28 cellular contexts compared by ENCODE assay signal in the genomic region with DNA sequence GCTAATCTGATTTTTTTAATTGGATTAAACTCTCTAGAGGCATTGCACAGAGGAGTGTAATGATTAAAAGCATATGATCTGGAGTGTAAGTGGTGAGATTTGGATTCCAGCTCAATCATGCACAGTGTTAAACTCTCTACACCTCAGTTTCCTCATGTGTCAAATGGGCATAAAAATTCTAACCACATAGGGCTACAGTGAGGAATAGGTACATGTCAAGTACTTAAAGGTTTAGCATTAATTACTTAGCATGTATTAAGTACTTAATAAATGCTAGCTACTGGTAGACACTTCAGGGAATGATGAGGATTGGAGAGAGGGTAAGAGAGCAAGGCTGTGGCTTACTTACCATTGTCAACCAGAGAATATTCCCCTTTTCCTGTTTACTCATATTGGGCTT. TPM values are rescaled to one million over a fixed set of nuclear protein-coding genes. Genes with fewer than 3 reads are reported as not detected.
"Had no signal": no experiment of that assay in that cellular context is flagged by ENCODE, and none has a peak within 500 bp of the region (broad histone marks: within the 10 kb centered on the region; RNA-seq: fewer than 3 reads in every experiment).

No MANE protein-coding gene starts in this region.

- H3K36me3 ChIP-seq: esophagus squamous epithelium, gastrocnemius medialis, left lung, lower lobe of right lung had no signal

- DNase-seq: dermis blood vessel endothelial cell; dorsolateral prefrontal cortex; effector CD4-positive, alpha-beta T cell; effector memory CD4-positive, alpha-beta T cell; erythroblast; esophagus squamous epithelium; foreskin fibroblast; foreskin melanocyte; gastrocnemius medialis; glutamatergic neuron; head of caudate nucleus; heart right ventricle; hippocampal formation; left cardiac atrium; left lung; left ventricle myocardium superior; lower lobe of right lung; mesenchymal stem cell; mucosa of descending colon; naive B cell; naive thymus-derived CD8-positive, alpha-beta T cell had no signal

- H3K4me1 ChIP-seq: esophagus squamous epithelium, gastrocnemius medialis, heart right ventricle, left lung, lower lobe of right lung had no signal

- H3K27ac ChIP-seq: coronary artery, dorsolateral prefrontal cortex, epithelial cell of prostate, esophagus squamous epithelium, gastrocnemius medialis, heart right ventricle, left lung, lower lobe of right lung had no signal

- H3K27me3 ChIP-seq: dorsolateral prefrontal cortex, esophagus squamous epithelium, gastrocnemius medialis, heart right ventricle, left lung had no signal

- FAIRE-seq: islet of Langerhans, keratinocyte had no signal

- H3K9me3 ChIP-seq: esophagus squamous epithelium, gastrocnemius medialis, left lung, lower lobe of right lung, mucosa of descending colon had no signal

- ATAC-seq: esophagus mucosa; gastrocnemius medialis; heart right ventricle; left cardiac atrium; left lung; left ventricle myocardium superior; lower lobe of right lung; mucosa of descending colon; naive thymus-derived CD8-positive, alpha-beta T cell had no signal

- H3K4me3 ChIP-seq: coronary artery, dorsolateral prefrontal cortex, esophagus squamous epithelium, gastrocnemius medialis, heart right ventricle, left lung, lower lobe of right lung, mucosa of descending colon had no signal

RNA-seq across cellular contexts. Expression of a gene that starts 25.3 kb away (rescaled TPM):
- total RNA-seq: lung microvascular endothelial cell, myocyte had no signal
